Comparison of ENCODE assay signal across 11 cellular contexts in the genomic region with DNA sequence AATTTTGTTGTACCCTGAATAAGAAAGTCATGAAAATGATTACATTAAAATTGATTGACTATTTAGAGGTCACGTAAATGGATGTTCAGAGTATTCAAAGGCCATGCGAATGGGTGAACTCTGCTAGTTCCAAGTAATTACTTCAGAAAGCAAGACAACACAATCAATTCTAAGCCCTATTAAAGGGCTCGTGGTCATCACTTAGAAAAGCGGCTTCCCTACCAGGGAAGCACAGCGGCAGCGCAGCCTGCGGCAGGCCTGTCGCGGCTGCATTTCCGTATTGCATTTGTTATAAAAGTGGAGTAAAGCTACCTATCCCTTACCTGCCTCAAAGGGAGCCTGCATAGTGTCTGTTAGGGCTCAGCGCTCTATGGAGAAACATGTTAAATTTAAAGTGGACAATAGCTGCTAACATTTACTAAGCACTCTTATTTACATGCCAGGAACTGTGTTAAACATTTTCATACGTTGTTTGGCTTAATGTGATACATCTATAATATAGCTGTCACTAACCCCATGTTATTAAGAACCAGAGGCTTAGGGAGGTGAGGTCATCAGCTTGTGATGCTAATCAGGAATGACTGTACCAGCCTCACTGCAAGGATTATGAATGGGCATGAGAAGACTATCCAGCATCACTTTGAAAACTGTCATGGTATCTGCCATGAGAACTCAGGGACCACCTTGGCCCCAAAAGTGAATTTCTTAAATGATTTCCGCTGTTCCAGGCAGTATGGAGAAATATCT.
DNase-seq lines count a peak whose midpoint lies in the region; ATAC-seq and TF ChIP-seq lines count a peak whose summit lies in the region.
"Had no signal": no experiment of that assay in that cellular context is flagged by ENCODE, and none has a peak within 500 bp of the region (broad histone marks: within the 10 kb centered on the region; RNA-seq: fewer than 3 reads in every experiment).

No MANE protein-coding gene starts in this region.

- no peaks in the 10 kb centered on the region for H3K27me3 ChIP-seq in left ventricle myocardium inferior (ENCODE audit: low read depth)
- H3K27me3 ChIP-seq in heart right ventricle, result no peaks in the 10 kb centered on the region
- H3K27me3 ChIP-seq: heart left ventricle, tibial nerve had no signal

- CTCF ChIA-PET in RWPE1 (lab: Yijun Ruan, JAX), result no interaction called here

- in situ Hi-C loops in GM13976 (cut with MboI; ENCODE audit: low sequenced_read_pairs, unreplicated experiment), result no loop called here

- H3K9me3 ChIP-seq in left ventricle myocardium inferior (replicated peaks), result peaks cover 8% of the 10 kb centered on the region
- peaks cover 0 to 8% (median 0%) of the 10 kb centered on the region in 11 donors for H3K9me3 ChIP-seq in heart right ventricle
- H3K9me3 ChIP-seq: prostate gland had no signal

- peak overlapping the region; percentile 30 for H3K27ac ChIP-seq in left ventricle myocardium inferior (replicated peaks)
- H3K27ac ChIP-seq in heart right ventricle, result no peak overlapping the region
- H3K27ac ChIP-seq in RWPE1, result no peak overlapping the region

- no peak overlapping the region for H3K4me3 ChIP-seq in left ventricle myocardium inferior
- no peak overlapping the region for H3K4me3 ChIP-seq in heart right ventricle
- no peak overlapping the region for H3K4me3 ChIP-seq in foreskin fibroblast (ENCODE audit: low read depth in 1 of 2, low read length in 2 of 2)
- H3K4me3 ChIP-seq: heart left ventricle, tibial nerve had no signal

- peaks cover 71% of the 10 kb centered on the region for H3K36me3 Mint-ChIP-seq in T-helper 1 cell treated with Interleukin-12 subunit alpha and Interleukin-12 subunit beta and Interleukin-4 antibody, amounts not matched to agents 30 μg/mL and 1 μg/mL, for 36 hours (ENCODE audit: low read depth)

- TF ChIP-seq CTCF in left ventricle myocardium inferior (IDR thresholded peaks at IDR 0.05; ENCODE audit: borderline replicate concordance) (no peak), heart right ventricle (IDR thresholded peaks at IDR 0.05) (no peak), foreskin fibroblast (IDR thresholded peaks at IDR 0.05; ENCODE audit: low read depth, low read length) (no peak), RWPE1 (conservative IDR thresholded peaks at IDR 0.05; ENCODE audit: low read depth) (no peak), GM13976 (IDR thresholded peaks at IDR 0.05; ENCODE audit: borderline replicate concordance, control extremely low read depth, extremely low read depth, insufficient read depth, missing control alignments) (no peak)

- POLR2A ChIA-PET in RWPE1 (lab: Yijun Ruan, JAX; ENCODE audit: low non-redundant PET), result no interaction called here

- H3K27me3 Mint-ChIP-seq in T-helper 1 cell treated with Interleukin-12 subunit alpha and Interleukin-12 subunit beta and Interleukin-4 antibody, amounts not matched to agents 30 μg/mL and 1 μg/mL, for 36 hours (ENCODE audit: low read depth), result no peaks in the 10 kb centered on the region
- H3K27me3 Mint-ChIP-seq in stimulated activated naive CD8-positive, alpha-beta T cell treated with anti-CD3 and anti-CD28 coated beads, Interleukin-15, amount 100 ng/mL, for 72 hours, result no peaks in the 10 kb centered on the region

- peaks cover 5% of the 10 kb centered on the region for H3K9me3 Mint-ChIP-seq in T-helper 1 cell treated with Interleukin-12 subunit alpha and Interleukin-12 subunit beta and Interleukin-4 antibody, amounts not matched to agents 30 μg/mL and 1 μg/mL, for 36 hours
- peaks cover 4 to 9% of the 10 kb centered on the region in 2 donors for H3K9me3 Mint-ChIP-seq in stimulated activated naive CD8-positive, alpha-beta T cell treated with anti-CD3 and anti-CD28 coated beads, Interleukin-15, amount 100 ng/mL, for 72 hours

- 92% methylated on average over 13 of the region's 13 CpGs for WGBS in heart right ventricle, 2 donors

- peak overlapping the region; percentile 41 for H3K27ac Mint-ChIP-seq in T-helper 1 cell treated with Interleukin-12 subunit alpha and Interleukin-12 subunit beta and Interleukin-4 antibody, amounts not matched to agents 30 μg/mL and 1 μg/mL, for 36 hours
- H3K27ac Mint-ChIP-seq in stimulated activated naive CD8-positive, alpha-beta T cell treated with anti-CD3 and anti-CD28 coated beads, Interleukin-15, amount 100 ng/mL, for 72 hours, result peak overlapping the region; percentile 84 to 96

- H3K4me1 ChIP-seq in left ventricle myocardium inferior, result peaks cover 88% of the 10 kb centered on the region
- peaks cover 2 to 76% (median 28%) of the 10 kb centered on the region in 9 donors for H3K4me1 ChIP-seq in heart right ventricle
- H3K4me1 ChIP-seq: prostate gland had no signal

- intact Hi-C loops in left ventricle myocardium inferior (cut with micrococcal nuclease) (no loop called here), heart right ventricle (cut with DNase I) (no loop called here)

- DNase-seq in left ventricle myocardium inferior, result no peak
- DNase-seq in heart right ventricle, result no peak
- peak; percentile 20 to 53 for DNase-seq in foreskin fibroblast
- DNase-seq in stimulated activated naive CD8-positive, alpha-beta T cell treated with anti-CD3 and anti-CD28 coated beads, Interleukin-15, amount 100 ng/mL, for 72 hours, result peak in 1 of 2 donors; percentile 41
- DNase-seq in COLO829 (ENCODE audit: low spot score), result no peak
- DNase-seq in RWPE1 (ENCODE audit: low spot score), result no peak
- no peak for DNase-seq in GM13976 (ENCODE audit: low spot score)
- DNase-seq: heart left ventricle had no signal

- H3K36me3 ChIP-seq in left ventricle myocardium inferior, result peaks cover 8% of the 10 kb centered on the region
- H3K36me3 ChIP-seq in heart right ventricle, result peaks cover 0 to 62% (median 0%) of the 10 kb centered on the region in 9 donors
- H3K36me3 ChIP-seq: prostate gland had no signal

- peaks cover 85% of the 10 kb centered on the region for H3K4me1 Mint-ChIP-seq in T-helper 1 cell treated with Interleukin-12 subunit alpha and Interleukin-12 subunit beta and Interleukin-4 antibody, amounts not matched to agents 30 μg/mL and 1 μg/mL, for 36 hours (ENCODE audit: low read depth)
- H3K4me1 Mint-ChIP-seq in stimulated activated naive CD8-positive, alpha-beta T cell treated with anti-CD3 and anti-CD28 coated beads, Interleukin-15, amount 100 ng/mL, for 72 hours, result peaks cover 99% of the 10 kb centered on the region

- H3K4me3 Mint-ChIP-seq in T-helper 1 cell treated with Interleukin-12 subunit alpha and Interleukin-12 subunit beta and Interleukin-4 antibody, amounts not matched to agents 30 μg/mL and 1 μg/mL, for 36 hours, result no peak overlapping the region
- peak overlapping the region in 1 of 2 donors; percentile 35 for H3K4me3 Mint-ChIP-seq in stimulated activated naive CD8-positive, alpha-beta T cell treated with anti-CD3 and anti-CD28 coated beads, Interleukin-15, amount 100 ng/mL, for 72 hours

- ATAC-seq in heart right ventricle, result no peak
- ATAC-seq in stimulated activated naive CD8-positive, alpha-beta T cell treated with anti-CD3 and anti-CD28 coated beads, Interleukin-15, amount 100 ng/mL, for 72 hours, result peak; percentile 81

Comparison
In these comparisons a context has a peak if more than half of its experiments do, and no peak if none do; other contexts are left out.
1. DNase-seq: peak in foreskin fibroblast (2 of 2); none in left ventricle myocardium inferior (single experiment), heart right ventricle (0 of 2), COLO829 (single experiment), RWPE1 (single experiment) and GM13976 (single experiment).